Comparison of ENCODE assay signal across 10 cellular contexts in genomic region chr22:19568337-19569311, GRCh38. TPM values are rescaled to one million over a fixed set of nuclear protein-coding genes. Genes with fewer than 3 reads are reported as not detected.
DNase-seq lines count a peak whose midpoint lies in the region; ATAC-seq lines count a peak whose summit lies in the region.
"Had no signal": no experiment of that assay in that cellular context is flagged by ENCODE, and none has a peak within 500 bp of the region (broad histone marks: within the 10 kb centered on the region; RNA-seq: fewer than 3 reads in every experiment).

No MANE protein-coding gene starts in this region.

- peak; percentile 93 for DNase-seq in ELR (ENCODE audit: low read depth)
- DNase-seq in NCI-H69 (lab: John Stamatoyannopoulos, UW) = peak; percentile 48
- DNase-seq in epithelial cell of prostate (ENCODE audit: low read depth, low spot score) = peak; percentile 68
- DNase-seq in renal cortical epithelial cell (ENCODE audit: low read depth) = peak; percentile 67
- DNase-seq in stimulated activated CD4-positive, alpha-beta T cell treated with anti-CD3 and anti-CD28 coated beads, Interleukin-4, amount 100 ng/mL, for 1 hour = no peak
- DNase-seq in NCI-H1105 (lab: John Stamatoyannopoulos, UW) = no peak
- DNase-seq: effector memory CD4-positive, alpha-beta T cell; NCI-H774; T-helper 9 cell had no signal

- ATAC-seq in GM18519 (IDR thresholded peaks at IDR 0.05; ENCODE audit: low FRiP score, unreplicated experiment) = no peak

- peak overlapping the region; percentile 79 for H3K27ac ChIP-seq in epithelial cell of prostate

RNA-seq across cellular contexts. Expression of gene CLDN5, which starts 44.4 kb away (rescaled TPM):
- 1.3 and 1.9 TPM in 2 replicates for total RNA-seq in renal cortical epithelial cell

Comparison
In these comparisons a context has a peak if more than half of its experiments do, and no peak if none do; other contexts are left out.
1. DNase-seq: peak in ELR (single experiment), NCI-H69 (single experiment), epithelial cell of prostate (single experiment) and renal cortical epithelial cell (single experiment); none in stimulated activated CD4-positive, alpha-beta T cell treated with anti-CD3 and anti-CD28 coated beads, Interleukin-4, amount 100 ng/mL, for 1 hour (single experiment) and NCI-H1105 (single experiment).